In the genomic region with DNA sequence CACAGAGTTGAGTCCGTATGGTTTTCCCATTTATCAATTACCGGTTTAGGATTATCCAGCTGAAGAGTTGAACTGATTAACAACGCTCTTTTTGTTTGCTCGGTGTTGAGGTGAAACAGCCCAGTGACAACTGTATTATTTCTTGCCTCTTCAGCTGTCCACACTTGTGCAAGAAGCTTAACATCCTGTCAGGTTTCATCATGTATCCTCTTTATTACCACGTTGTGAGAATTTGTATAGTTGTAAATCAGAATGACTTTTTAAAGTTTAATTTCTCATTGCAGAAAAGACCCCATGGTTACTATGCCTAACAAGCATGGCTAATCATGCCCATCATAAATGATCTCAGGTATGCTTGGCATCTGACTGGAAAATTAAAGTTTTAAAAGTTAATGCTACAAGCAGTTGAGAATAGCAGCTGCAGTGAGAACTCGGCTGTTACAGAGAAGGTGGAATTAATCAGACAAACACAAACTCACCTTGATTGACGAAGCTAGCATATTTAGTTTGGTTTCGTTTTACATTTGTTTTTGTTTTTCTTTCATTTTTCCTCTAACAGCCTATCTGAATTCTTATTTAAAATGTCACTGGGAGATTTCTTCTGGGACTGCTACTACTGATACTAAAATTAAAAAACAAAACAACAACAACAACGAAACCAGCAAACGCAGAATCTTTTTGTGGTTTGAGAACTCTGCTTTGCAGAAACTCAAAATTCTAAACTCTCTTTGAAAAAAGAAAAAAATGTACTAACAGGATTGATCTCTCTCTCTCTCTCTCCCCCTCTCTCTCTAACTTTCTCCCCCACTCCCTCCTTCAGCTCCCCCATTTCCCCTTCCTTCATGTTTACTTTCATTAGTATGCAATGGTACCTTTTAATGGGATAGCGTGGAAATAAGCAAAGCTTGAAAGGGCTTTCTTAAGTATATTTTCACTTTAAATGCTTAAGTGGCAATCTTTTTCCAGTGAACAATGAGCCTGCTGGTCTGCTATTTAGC, we compare ENCODE assay signal across 1 cellular context.
TF ChIP-seq lines count a peak whose summit lies in the region.

No MANE protein-coding gene starts in this region.

TF ChIP-seq in HEK293, 187 proteins besides CTCF, POLR2A, EP300 and RAD21 (continued from another document):
- TF ChIP-seq ZNF692 (tag by site-specific recombination; IDR thresholded peaks at IDR 0.05) (no peak), ZBTB20 (tag by site-specific recombination; IDR thresholded peaks at IDR 0.05) (0 out of 2 replicates have a peak, but pooled peaks have one; percentile 6)
